ENCODE assay signal across 8 cellular contexts in genomic region chr2:181104512-181105121, GRCh38.
DNase-seq lines count a peak whose midpoint lies in the region; ATAC-seq and TF ChIP-seq lines count a peak whose summit lies in the region.

No MANE protein-coding gene starts in this region.

- no peak for TF ChIP-seq EP300 in gastroesophageal sphincter (IDR thresholded peaks at IDR 0.05)

- H3K4me3 ChIP-seq in GM12865 (ENCODE audit: low read depth, low read length) (no peak overlapping the region), WERI-Rb-1 (ENCODE audit: low read depth, low read length) (no peak overlapping the region), gastroesophageal sphincter (no peak overlapping the region), skeletal muscle cell (ENCODE audit: low read depth, low read length) (no peak overlapping the region)

- peak; percentile 58 for TF ChIP-seq CTCF in GM12865 (IDR thresholded peaks at IDR 0.05; ENCODE audit: insufficient read depth, low read depth, low read length, missing control alignments)
- peak; percentile 48 for TF ChIP-seq CTCF in WERI-Rb-1 (IDR thresholded peaks at IDR 0.05; ENCODE audit: low read depth, low read length)
- TF ChIP-seq CTCF in gastroesophageal sphincter (IDR thresholded peaks at IDR 0.05): peak in 3 of 4 experiments; percentile 46 to 59 (median 47)

- no peaks in the 10 kb centered on the region for H3K4me1 ChIP-seq in gastroesophageal sphincter

- no peak for TF ChIP-seq POLR2A in gastroesophageal sphincter (IDR thresholded peaks at IDR 0.05)

- DNase-seq in AML-193 (lab: John Stamatoyannopoulos, UW) (peak; percentile 42 to 53), GM12865 (ENCODE audit: low read depth) (peak; percentile 62), NCI-H2107 (lab: John Stamatoyannopoulos, UW) (peak; percentile 25), WERI-Rb-1 (peak; percentile 31), skeletal muscle cell (ENCODE audit: low read depth) (peak; percentile 52)

- H3K36me3 ChIP-seq in WERI-Rb-1 (no peaks in the 10 kb centered on the region), gastroesophageal sphincter (no peaks in the 10 kb centered on the region)

- ATAC-seq in gastroesophageal sphincter: no peak
- no peak for ATAC-seq in HG02840 (IDR thresholded peaks at IDR 0.05; ENCODE audit: low FRiP score, unreplicated experiment)
- no peak for ATAC-seq in HG02623 (IDR thresholded peaks at IDR 0.05; ENCODE audit: unreplicated experiment)

- no peaks in the 10 kb centered on the region for H3K27me3 ChIP-seq in WERI-Rb-1 (ENCODE audit: insufficient read depth, low read depth, severe bottlenecking)
- no peaks in the 10 kb centered on the region for H3K27me3 ChIP-seq in gastroesophageal sphincter

- H3K9me3 ChIP-seq in WERI-Rb-1 (ENCODE audit: severe bottlenecking) (no peaks in the 10 kb centered on the region), gastroesophageal sphincter (no peaks in the 10 kb centered on the region)

- H3K27ac ChIP-seq in WERI-Rb-1 (no peak overlapping the region), gastroesophageal sphincter (no peak overlapping the region)

- WGBS in gastroesophageal sphincter (ENCODE audit: low coverage in 1 of 2), 2 donors: 50 to 54% methylated on average over 6 to 7 of the region's 7 CpGs
